In genomic region chr20:45470262-45470931, GRCh38 we compare ENCODE assay signal across 8 cellular contexts. TPM values are rescaled to one million over a fixed set of nuclear protein-coding genes. Genes with fewer than 3 reads are reported as not detected.
A peak's percentile ranks its signal among the peaks of the same experiment; 100 is the strongest.
DNase-seq lines count a peak whose midpoint lies in the region; ATAC-seq and TF ChIP-seq lines count a peak whose summit lies in the region.

No MANE protein-coding gene starts in this region.

- H3K27ac ChIP-seq in cardiac muscle cell, result no peak overlapping the region

- H3K4me1 Mint-ChIP-seq in activated T-cell treated with anti-CD3 and anti-CD28 coated beads, Interleukin-2, amount 50 U/mL, for 4 hours (ENCODE audit: low read depth), result peaks cover 6% of the 10 kb centered on the region
- H3K4me1 Mint-ChIP-seq in osteocyte (ENCODE audit: unreplicated experiment), result peaks cover 13% of the 10 kb centered on the region

- peak overlapping the region; percentile 41 for H3K4me3 ChIP-seq in cardiac muscle cell

- peaks cover 28% of the 10 kb centered on the region for H3K27me3 ChIP-seq in cardiac muscle cell

- DNase-seq in activated T-cell treated with anti-CD3 and anti-CD28 coated beads for 48 hours (ENCODE audit: low read depth), result peak; percentile 35
- no peak for DNase-seq in activated T-cell treated with anti-CD3 and anti-CD28 coated beads, Interleukin-2, amount 50 U/mL, for 1 hour
- DNase-seq in activated T-cell treated with anti-CD3 and anti-CD28 coated beads, Interleukin-2, amount 50 U/mL, for 4 hours, result no peak
- peak; percentile 25 to 64 for DNase-seq in cardiac muscle cell (ENCODE audit: low read depth in 1 of 2, low spot score in 1 of 2)
- no peak for DNase-seq in osteocyte (ENCODE audit: extremely low spot score, unreplicated experiment)
- no peak for DNase-seq in NCI-H1048 (lab: John Stamatoyannopoulos, UW)

- peak; percentile 60 for ATAC-seq in HG03571 (IDR thresholded peaks at IDR 0.05; ENCODE audit: unreplicated experiment)
- ATAC-seq in activated T-cell treated with anti-CD3 and anti-CD28 coated beads, Interleukin-2, amount 50 U/mL, for 4 hours, result peak; percentile 71 to 78
- ATAC-seq in HG02870 (IDR thresholded peaks at IDR 0.05; ENCODE audit: unreplicated experiment), result no peak

- H3K4me1 ChIP-seq in cardiac muscle cell (ENCODE audit: low read depth), result peaks cover 4% of the 10 kb centered on the region

- H3K27ac Mint-ChIP-seq in osteocyte (ENCODE audit: unreplicated experiment), result no peak overlapping the region

- peaks cover 35% of the 10 kb centered on the region for H3K27me3 Mint-ChIP-seq in activated T-cell treated with anti-CD3 and anti-CD28 coated beads, Interleukin-2, amount 50 U/mL, for 4 hours (ENCODE audit: low read depth)
- peaks cover 38% of the 10 kb centered on the region for H3K27me3 Mint-ChIP-seq in osteocyte (ENCODE audit: unreplicated experiment)

- no peaks in the 10 kb centered on the region for H3K9me3 ChIP-seq in cardiac muscle cell (ENCODE audit: low read depth)

- no peak for TF ChIP-seq CTCF in cardiac muscle cell (IDR thresholded peaks at IDR 0.05; ENCODE audit: low read depth, low read length)
- no peak for TF ChIP-seq CTCF in osteocyte (IDR thresholded peaks at IDR 0.05)

- peak overlapping the region; percentile 64 for H3K4me3 Mint-ChIP-seq in activated T-cell treated with anti-CD3 and anti-CD28 coated beads, Interleukin-2, amount 50 U/mL, for 4 hours
- H3K4me3 Mint-ChIP-seq in osteocyte (ENCODE audit: unreplicated experiment), result peak overlapping the region; percentile 67

- no peaks in the 10 kb centered on the region for H3K36me3 ChIP-seq in cardiac muscle cell

- no peaks in the 10 kb centered on the region for H3K36me3 Mint-ChIP-seq in activated T-cell treated with anti-CD3 and anti-CD28 coated beads, Interleukin-2, amount 50 U/mL, for 4 hours (ENCODE audit: insufficient read depth)
- H3K36me3 Mint-ChIP-seq in osteocyte (ENCODE audit: unreplicated experiment), result no peaks in the 10 kb centered on the region

- no peaks in the 10 kb centered on the region for H3K9me3 Mint-ChIP-seq in activated T-cell treated with anti-CD3 and anti-CD28 coated beads, Interleukin-2, amount 50 U/mL, for 4 hours
- H3K9me3 Mint-ChIP-seq in osteocyte (ENCODE audit: unreplicated experiment), result no peaks in the 10 kb centered on the region

RNA-seq across cellular contexts. Expression of gene WFDC2, which starts 0.8 kb away (rescaled TPM):
- total RNA-seq in activated T-cell treated with anti-CD3 and anti-CD28 coated beads, Interleukin-2, amount 50 U/mL, for 4 hours, result under 1 TPM; 0.34 to 0.76 (median 0.53) TPM
- total RNA-seq in cardiac muscle cell (0.95 and 3.0 TPM in 2 replicates), osteocyte (not detected in 2 replicates)
- polyA plus RNA-seq in cardiac muscle cell, result 7.5 and 8.5 TPM in 2 replicates

RNA-seq across cellular contexts. Expression of gene SPINT3, which starts 45.0 kb away (rescaled TPM):
- not detected for total RNA-seq in activated T-cell treated with anti-CD3 and anti-CD28 coated beads, Interleukin-2, amount 50 U/mL, for 4 hours
- total RNA-seq in cardiac muscle cell (not detected in 2 replicates), osteocyte (not detected in 2 replicates)
- polyA plus RNA-seq in cardiac muscle cell, result not detected in 2 replicates

RNA-seq across cellular contexts. Expression of gene PIGT, which starts 54.5 kb away (rescaled TPM):
- 10 to 100 TPM; 88.0 to 94.8 (median 90.9) TPM for total RNA-seq in activated T-cell treated with anti-CD3 and anti-CD28 coated beads, Interleukin-2, amount 50 U/mL, for 4 hours
- total RNA-seq in cardiac muscle cell, result 84.6 and 87.4 TPM in 2 replicates
- polyA plus RNA-seq in cardiac muscle cell, result 150 and 156 TPM in 2 replicates
- 137 and 140 TPM in 2 replicates for total RNA-seq in osteocyte

Comparison
In these comparisons a context has a peak if more than half of its experiments do, and no peak if none do; other contexts are left out.
1. DNase-seq: peak in activated T-cell treated with anti-CD3 and anti-CD28 coated beads for 48 hours (single experiment) and cardiac muscle cell (2 of 2); none in activated T-cell treated with anti-CD3 and anti-CD28 coated beads, Interleukin-2, amount 50 U/mL, for 1 hour (single experiment), activated T-cell treated with anti-CD3 and anti-CD28 coated beads, Interleukin-2, amount 50 U/mL, for 4 hours (single experiment), osteocyte (single experiment) and NCI-H1048 (single experiment).